In genomic region chr9:92764988-92765936, GRCh38 we compare ENCODE assay signal across 8 cellular contexts. TPM values are rescaled to one million over a fixed set of nuclear protein-coding genes. Genes with fewer than 3 reads are reported as not detected.
DNase-seq lines count a peak whose midpoint lies in the region; ATAC-seq and TF ChIP-seq lines count a peak whose summit lies in the region.

No MANE protein-coding gene starts in this region.

- H3K27me3 Mint-ChIP-seq in CD4-positive, CD25-positive, alpha-beta regulatory T cell = no peaks in the 10 kb centered on the region
- H3K27me3 Mint-ChIP-seq in activated CD4-positive, alpha-beta T cell treated with anti-CD3 and anti-CD28 coated beads, Interleukin-2, amount 10 ng/mL, durations not matched to agents 7 days and 5 days = no peaks in the 10 kb centered on the region

- peaks cover 50% of the 10 kb centered on the region for H3K4me1 ChIP-seq in CD4-positive, CD25-positive, alpha-beta regulatory T cell (ENCODE audit: control insufficient read depth, insufficient read depth, low read length, poor library complexity, severe bottlenecking)
- peaks cover 22 to 58% of the 10 kb centered on the region in 2 donors for H3K4me1 ChIP-seq in left lung

- DNase-seq in CD4-positive, CD25-positive, alpha-beta regulatory T cell = peak; percentile 97 to 99 (median 99)
- DNase-seq in NCI-H526 (lab: John Stamatoyannopoulos, UW) (peak; percentile 90 to 95), cortex of kidney (lab: John Stamatoyannopoulos, UW) (peak; percentile 95), left lung (peak; percentile 98 to 99)
- DNase-seq in activated CD4-positive, alpha-beta T cell treated with anti-CD3 and anti-CD28 coated beads, Interleukin-2, amount 10 ng/mL, durations not matched to agents 7 days and 5 days = peak; percentile 97
- peak; percentile 95 for DNase-seq in stimulated activated CD4-positive, alpha-beta T cell treated with anti-CD3 and anti-CD28 coated beads, Interleukin-2, amount 100 ng/mL, for 4 hours (ENCODE audit: low read depth)

- POLR2A ChIA-PET in activated CD4-positive, alpha-beta T cell treated with anti-CD3 and anti-CD28 coated beads, Interleukin-2, amount 10 ng/mL, durations not matched to agents 7 days and 5 days (lab: Charles Lee) = no interaction called here

- intact Hi-C loops in left lung (cut with DNase I) = loop anchor here in 1 of 2 donors (10.0 kb wide), 1 partner anchor 50 kb away; no protein-coding TSS in a partner anchor

- H3K27ac Mint-ChIP-seq in CD4-positive, CD25-positive, alpha-beta regulatory T cell = peak overlapping the region; percentile 94 to 98 (median 96)
- H3K27ac Mint-ChIP-seq in activated CD4-positive, alpha-beta T cell treated with anti-CD3 and anti-CD28 coated beads, Interleukin-2, amount 10 ng/mL, durations not matched to agents 7 days and 5 days = peak overlapping the region; percentile 97

- no peaks in the 10 kb centered on the region for H3K9me3 Mint-ChIP-seq in CD4-positive, CD25-positive, alpha-beta regulatory T cell
- H3K9me3 Mint-ChIP-seq in activated CD4-positive, alpha-beta T cell treated with anti-CD3 and anti-CD28 coated beads, Interleukin-2, amount 10 ng/mL, durations not matched to agents 7 days and 5 days = no peaks in the 10 kb centered on the region

- H3K27me3 ChIP-seq in CD4-positive, CD25-positive, alpha-beta regulatory T cell (ENCODE audit: control insufficient read depth, insufficient read depth, low read length) = no peaks in the 10 kb centered on the region
- H3K27me3 ChIP-seq in left lung = no peaks in the 10 kb centered on the region

- H3K4me3 ChIP-seq in CD4-positive, CD25-positive, alpha-beta regulatory T cell (ENCODE audit: low read depth, low read length) = peak overlapping the region; percentile 80
- peak overlapping the region; percentile 74 to 99 for H3K4me3 ChIP-seq in left lung

- H3K36me3 Mint-ChIP-seq in CD4-positive, CD25-positive, alpha-beta regulatory T cell = no peaks in the 10 kb centered on the region
- no peaks in the 10 kb centered on the region for H3K36me3 Mint-ChIP-seq in activated CD4-positive, alpha-beta T cell treated with anti-CD3 and anti-CD28 coated beads, Interleukin-2, amount 10 ng/mL, durations not matched to agents 7 days and 5 days (ENCODE audit: low read depth)

- peak; percentile 97 for TF ChIP-seq CTCF in left lung (IDR thresholded peaks at IDR 0.05)

- H3K4me3 Mint-ChIP-seq in CD4-positive, CD25-positive, alpha-beta regulatory T cell = peak overlapping the region; percentile 90 to 96 (median 92)
- peak overlapping the region; percentile 95 for H3K4me3 Mint-ChIP-seq in activated CD4-positive, alpha-beta T cell treated with anti-CD3 and anti-CD28 coated beads, Interleukin-2, amount 10 ng/mL, durations not matched to agents 7 days and 5 days

- H3K4me1 Mint-ChIP-seq in CD4-positive, CD25-positive, alpha-beta regulatory T cell = peaks cover 26 to 64% (median 49%) of the 10 kb centered on the region in 4 donors
- peaks cover 55% of the 10 kb centered on the region for H3K4me1 Mint-ChIP-seq in activated CD4-positive, alpha-beta T cell treated with anti-CD3 and anti-CD28 coated beads, Interleukin-2, amount 10 ng/mL, durations not matched to agents 7 days and 5 days

- H3K9me3 ChIP-seq in CD4-positive, CD25-positive, alpha-beta regulatory T cell (ENCODE audit: control insufficient read depth in 2 of 2, low read length in 2 of 2) = no peaks in the 10 kb centered on the region
- no peaks in the 10 kb centered on the region for H3K9me3 ChIP-seq in left lung

- CTCF ChIA-PET in activated CD4-positive, alpha-beta T cell treated with anti-CD3 and anti-CD28 coated beads, Interleukin-2, amount 10 ng/mL, durations not matched to agents 7 days and 5 days (lab: Charles Lee) = interaction anchor here (0.6 to 1.4 kb wide), 6 partner anchors 10 to 95 kb away, joined by 3 to 4 read pairs (median 3); partner anchors contain the start of gene IPPK

- peak overlapping the region; percentile 99 for H3K27ac ChIP-seq in CD4-positive, CD25-positive, alpha-beta regulatory T cell (ENCODE audit: insufficient read depth, low read length, poor library complexity, severe bottlenecking)
- H3K27ac ChIP-seq in left lung = peak overlapping the region; percentile 100

- peak; percentile 92 to 95 for ATAC-seq in CD4-positive, CD25-positive, alpha-beta regulatory T cell (ENCODE audit: low read depth in 2 of 2)
- peak; percentile 89 for ATAC-seq in GM19351 (IDR thresholded peaks at IDR 0.05; ENCODE audit: unreplicated experiment)
- ATAC-seq in HG03520 (IDR thresholded peaks at IDR 0.05; ENCODE audit: unreplicated experiment) = peak; percentile 89
- peak; percentile 97 for ATAC-seq in left lung

- no peaks in the 10 kb centered on the region for H3K36me3 ChIP-seq in CD4-positive, CD25-positive, alpha-beta regulatory T cell (ENCODE audit: control insufficient read depth, insufficient read depth, low read length)
- H3K36me3 ChIP-seq in left lung = no peaks in the 10 kb centered on the region

RNA-seq across cellular contexts. Expression of gene BICD2, which starts 0.6 kb away (rescaled TPM):
- total RNA-seq in CD4-positive, CD25-positive, alpha-beta regulatory T cell = 29.3 TPM
- 1 to 10 TPM; 5.6 to 9.8 (median 7.6) TPM for polyA plus RNA-seq in CD4-positive, CD25-positive, alpha-beta regulatory T cell
- 10 to 100 TPM; 29.5 to 31.1 TPM for total RNA-seq in activated CD4-positive, alpha-beta T cell treated with anti-CD3 and anti-CD28 coated beads, Interleukin-2, amount 10 ng/mL, durations not matched to agents 7 days and 5 days
- total RNA-seq in left lung = 10 to 100 TPM; 33.7 to 34.5 TPM

Comparison
In these comparisons a context has a peak if more than half of its experiments do, and no peak if none do; other contexts are left out.
1. Peak in every context shown above with its lines: DNase-seq, ATAC-seq, H3K4me3 ChIP-seq and H3K27ac ChIP-seq.